ENCODE assay signal across 1 cellular context in the genomic region with DNA sequence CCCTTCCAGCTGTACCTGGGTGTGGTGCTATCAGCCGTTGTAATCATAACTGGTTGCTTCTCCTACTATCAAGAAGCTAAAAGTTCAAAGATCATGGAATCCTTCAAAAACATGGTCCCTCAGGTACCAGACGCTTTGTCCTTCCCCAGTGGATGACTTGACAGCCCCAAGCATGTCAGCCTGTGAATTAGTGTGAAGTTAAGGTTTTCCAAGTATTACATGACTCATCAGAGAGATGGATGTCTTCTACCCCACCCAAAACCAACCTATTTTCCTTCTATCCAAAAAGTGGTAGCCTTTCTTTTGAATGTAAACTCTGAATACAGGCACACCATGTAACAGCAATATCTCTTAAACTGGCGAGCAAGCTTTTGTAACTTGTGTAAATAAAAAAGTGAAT.
TF ChIP-seq lines count a peak whose summit lies in the region.

No MANE protein-coding gene starts in this region.

TF ChIP-seq in HepG2, 621 proteins besides CTCF, POLR2A, EP300 and RAD21:
- TF ChIP-seq, protein P1, sequence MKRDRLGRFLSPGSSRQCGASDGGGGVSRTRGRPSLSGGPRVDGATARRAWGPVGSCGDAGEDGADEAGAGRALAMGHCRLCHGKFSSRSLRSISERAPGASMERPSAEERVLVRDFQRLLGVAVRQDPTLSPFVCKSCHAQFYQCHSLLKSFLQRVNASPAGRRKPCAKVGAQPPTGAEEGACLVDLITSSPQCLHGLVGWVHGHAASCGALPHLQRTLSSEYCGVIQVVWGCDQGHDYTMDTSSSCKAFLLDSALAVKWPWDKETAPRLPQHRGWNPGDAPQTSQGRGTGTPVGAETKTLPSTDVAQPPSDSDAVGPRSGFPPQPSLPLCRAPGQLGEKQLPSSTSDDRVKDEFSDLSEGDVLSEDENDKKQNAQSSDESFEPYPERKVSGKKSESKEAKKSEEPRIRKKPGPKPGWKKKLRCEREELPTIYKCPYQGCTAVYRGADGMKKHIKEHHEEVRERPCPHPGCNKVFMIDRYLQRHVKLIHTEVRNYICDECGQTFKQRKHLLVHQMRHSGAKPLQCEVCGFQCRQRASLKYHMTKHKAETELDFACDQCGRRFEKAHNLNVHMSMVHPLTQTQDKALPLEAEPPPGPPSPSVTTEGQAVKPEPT (CRISPR knock-in tag; IDR thresholded peaks at IDR 0.05; ENCODE audit: low read depth) = no peak
- TF ChIP-seq GLI4 (CRISPR knock-in tag; IDR thresholded peaks at IDR 0.05; ENCODE audit: borderline replicate concordance) = no peak
